8 cellular contexts compared by ENCODE assay signal in the genomic region with DNA sequence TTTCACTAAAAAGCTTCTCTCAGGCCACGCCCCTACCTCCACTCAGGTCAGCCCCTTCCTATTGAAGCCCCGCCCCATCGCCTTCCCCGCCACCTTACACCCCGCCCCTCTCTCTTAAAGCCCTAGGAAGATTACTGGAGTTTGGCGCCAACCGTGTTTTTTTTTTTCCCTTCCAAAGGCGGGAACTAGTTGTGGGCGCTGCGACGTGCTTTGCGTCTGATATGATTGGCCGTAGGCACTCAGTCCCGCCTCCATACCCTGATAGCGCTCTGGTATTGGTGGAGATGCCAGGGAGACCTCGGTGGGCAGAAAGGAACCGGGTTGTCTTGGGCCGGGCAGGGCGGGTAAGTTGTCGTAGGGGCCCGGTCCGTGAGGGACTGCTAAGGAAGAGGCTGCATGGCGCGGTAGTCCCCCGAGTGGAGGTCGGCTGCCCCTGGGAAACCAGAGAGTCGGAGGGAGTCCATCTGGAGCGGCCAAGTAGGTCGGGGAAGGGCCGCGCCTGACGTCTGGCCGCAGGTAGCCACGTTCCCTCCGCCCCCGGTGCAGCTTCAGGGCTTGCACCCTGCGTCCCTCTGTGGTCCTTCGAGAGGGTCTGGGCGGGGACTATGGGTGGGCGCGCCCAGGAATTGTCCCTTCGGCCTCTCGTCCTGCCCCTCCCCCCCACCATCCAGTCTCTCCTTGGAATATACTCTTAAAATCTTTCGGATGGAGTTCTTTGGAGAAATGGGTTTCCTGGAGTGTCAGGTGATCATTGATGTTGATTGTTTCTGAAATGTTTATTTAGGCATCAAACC. TPM values are rescaled to one million over a fixed set of nuclear protein-coding genes. Genes with fewer than 3 reads are reported as not detected.
DNase-seq lines count a peak whose midpoint lies in the region; ATAC-seq and TF ChIP-seq lines count a peak whose summit lies in the region.

A gene (plus strand): TSS at position 290 of the 794 bp plus-strand sequence.

- H3K36me3 Mint-ChIP-seq in chondrocyte (ENCODE audit: low read depth), result peaks cover 7% of the 10 kb centered on the region

- H3K9me3 Mint-ChIP-seq in chondrocyte (ENCODE audit: low read depth), result no peaks in the 10 kb centered on the region

- DNase-seq in AG20443 (ENCODE audit: low spot score) (peak; percentile 96), NCI-H510A (lab: John Stamatoyannopoulos, UW) (peak; percentile 93), chondrocyte (ENCODE audit: low spot score) (peak; percentile 93), kidney epithelial cell (ENCODE audit: low read depth) (peak; percentile 98)
- peak; percentile 88 for DNase-seq in activated CD4-positive, alpha-beta T cell treated with anti-CD3 and anti-CD28 coated beads for 1 hour
- peak; percentile 86 to 89 for DNase-seq in stimulated activated CD4-positive, alpha-beta T cell treated with anti-CD3 and anti-CD28 coated beads, Interleukin-1b, Interleukin-23, amount 100 ng/mL, for 1 hour (ENCODE audit: low read depth in 2 of 2)

- peak within 1 kb of the TSS; percentile 99 for H3K4me3 ChIP-seq in kidney epithelial cell (ENCODE audit: low read depth, low read length)

- H3K4me3 Mint-ChIP-seq in chondrocyte (ENCODE audit: unreplicated experiment), result peak within 1 kb of the TSS; percentile 98

- peak within 1 kb of the TSS; percentile 94 for H3K27ac Mint-ChIP-seq in chondrocyte (ENCODE audit: unreplicated experiment)

- no peak for TF ChIP-seq CTCF in chondrocyte (IDR thresholded peaks at IDR 0.05)
- TF ChIP-seq CTCF in kidney epithelial cell (IDR thresholded peaks at IDR 0.05; ENCODE audit: insufficient read depth, low read length, poor library complexity, severe bottlenecking), result no peak

- ATAC-seq in HG03432 (IDR thresholded peaks at IDR 0.05; ENCODE audit: unreplicated experiment), result peak; percentile 98

- peaks cover 31% of the 10 kb centered on the region for H3K4me1 Mint-ChIP-seq in chondrocyte (ENCODE audit: low read depth)

- no peaks in the 10 kb centered on the region for H3K27me3 ChIP-seq in kidney epithelial cell (ENCODE audit: control insufficient read depth, insufficient read depth, low read length)

- H3K27me3 Mint-ChIP-seq in chondrocyte (ENCODE audit: low read depth), result no peaks in the 10 kb centered on the region

- no peaks in the 10 kb centered on the region for H3K36me3 ChIP-seq in kidney epithelial cell (ENCODE audit: control insufficient read depth, insufficient read depth, low read length)

- peak; percentile 68 for TF ChIP-seq POLR2A in GM19099 (IDR thresholded peaks at IDR 0.05; ENCODE audit: extremely low read depth, insufficient read length, low read depth)

RNA-seq across cellular contexts. Expression of the gene that starts here (rescaled TPM):
- total RNA-seq in chondrocyte (14.0 to 22.9 TPM (median 14.3 TPM) in 3 replicates), kidney epithelial cell (9.5 and 9.7 TPM in 2 replicates)

Comparison
In these comparisons a context has a peak if more than half of its experiments do, and no peak if none do; other contexts are left out.
1. Peak in every context shown above with its lines: DNase-seq, ATAC-seq and H3K4me3 ChIP-seq.